In the genomic region with DNA sequence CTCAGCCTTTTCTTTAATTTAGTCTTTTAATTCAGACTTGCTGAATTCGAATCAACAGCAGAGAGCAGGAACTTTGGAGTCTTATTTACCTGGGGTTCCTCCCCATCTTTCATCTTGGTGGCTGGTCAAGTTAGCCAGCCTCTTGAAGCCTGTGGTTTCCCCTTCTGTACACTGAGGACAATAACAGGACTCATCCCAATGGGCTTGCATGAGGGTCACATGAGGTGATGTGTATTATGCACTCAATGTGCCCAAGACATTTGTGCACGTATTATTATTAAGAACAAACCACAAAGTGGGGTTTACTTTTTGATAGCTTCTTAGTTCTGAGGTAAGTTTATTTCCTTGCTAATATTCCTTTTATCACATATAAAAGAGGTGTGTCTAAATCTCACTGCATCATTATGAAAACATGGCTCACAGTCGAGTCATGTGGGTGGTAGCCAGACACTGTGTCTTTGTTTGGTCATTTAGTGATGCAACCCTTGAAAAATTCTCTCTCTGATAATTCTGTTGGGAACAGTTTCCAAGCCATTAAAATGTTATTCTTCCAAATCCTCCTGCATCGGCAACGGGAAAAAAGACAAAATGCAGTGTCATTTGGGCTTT, we compare ENCODE assay signal across 12 cellular contexts.
DNase-seq lines count a peak whose midpoint lies in the region; ATAC-seq, FAIRE-seq and TF ChIP-seq lines count a peak whose summit lies in the region.
"Had no signal": no experiment of that assay in that cellular context is flagged by ENCODE, and none has a peak within 500 bp of the region (broad histone marks: within the 10 kb centered on the region; RNA-seq: fewer than 3 reads in every experiment).

No MANE protein-coding gene starts in this region.

- no peaks in the 10 kb centered on the region for H3K79me2 ChIP-seq in astrocyte (ENCODE audit: insufficient read depth, low read length)

- H3K27me3 ChIP-seq in astrocyte (ENCODE audit: insufficient read depth, low read length) (no peaks in the 10 kb centered on the region), gastroesophageal sphincter (peaks cover 11% of the 10 kb centered on the region)

- WGBS in gastroesophageal sphincter (ENCODE audit: low coverage in 1 of 2), 2 donors: 36 to 53% methylated on average over 4 to 5 of the region's 5 CpGs

- peak; percentile 46 for DNase-seq in GM04504 (ENCODE audit: low read depth)
- DNase-seq in astrocyte (ENCODE audit: low read depth): peak; percentile 91
- no peak for DNase-seq in sciatic nerve (ENCODE audit: low spot score)
- no peak for DNase-seq in NCI-H2196 (lab: John Stamatoyannopoulos, UW; ENCODE audit: unreplicated experiment)
- DNase-seq in NCI-H345 (lab: John Stamatoyannopoulos, UW): no peak
- DNase-seq in SK-N-DZ (ENCODE audit: low spot score): no peak
- no peak for DNase-seq in middle frontal gyrus (ENCODE audit: extremely low spot score, low spot score)
- DNase-seq: activated naive CD4-positive, alpha-beta T cell; NCI-H524; posterior cingulate gyrus had no signal

- no peaks in the 10 kb centered on the region for H3K36me3 Mint-ChIP-seq in astrocyte (ENCODE audit: low read depth, unreplicated experiment)

- peak overlapping the region; percentile 75 for H3K4me2 ChIP-seq in astrocyte (ENCODE audit: low read length)

- H3K4me1 ChIP-seq in astrocyte (ENCODE audit: insufficient read depth, low read length) (peaks cover 17% of the 10 kb centered on the region), gastroesophageal sphincter (no peaks in the 10 kb centered on the region)

- no peak overlapping the region for H3K4me3 Mint-ChIP-seq in astrocyte (ENCODE audit: unreplicated experiment)

- TF ChIP-seq CTCF in astrocyte (IDR thresholded peaks at IDR 0.05; ENCODE audit: insufficient read depth, low read depth, low read length): no peak
- TF ChIP-seq CTCF in gastroesophageal sphincter (IDR thresholded peaks at IDR 0.05): no peak

- peak; percentile 75 for ATAC-seq in gastroesophageal sphincter
- ATAC-seq in sciatic nerve: peak; percentile 96

- H3K27ac Mint-ChIP-seq in astrocyte (ENCODE audit: unreplicated experiment): peak overlapping the region; percentile 91

- TF ChIP-seq EP300 in gastroesophageal sphincter (IDR thresholded peaks at IDR 0.05): no peak

- H2AFZ ChIP-seq in astrocyte (ENCODE audit: low read depth, low read length): peak overlapping the region; percentile 1

- peak overlapping the region; percentile 75 for H3K9ac ChIP-seq in astrocyte (ENCODE audit: low read length)

- peaks cover 5% of the 10 kb centered on the region for H3K27me3 Mint-ChIP-seq in astrocyte (ENCODE audit: low read depth, unreplicated experiment)

- peaks cover 11% of the 10 kb centered on the region for H3K4me1 Mint-ChIP-seq in astrocyte (ENCODE audit: low read depth, unreplicated experiment)

- H4K20me1 ChIP-seq in astrocyte (ENCODE audit: insufficient read depth, low read length): no peaks in the 10 kb centered on the region

- H3K27ac ChIP-seq in astrocyte (ENCODE audit: low read depth, low read length) (peak overlapping the region; percentile 93), gastroesophageal sphincter (no peak overlapping the region)

- intact Hi-C loops in sciatic nerve (cut with DNase I): no loop called here

- H3K36me3 ChIP-seq in astrocyte (ENCODE audit: insufficient read depth, low read length): no peaks in the 10 kb centered on the region
- H3K36me3 ChIP-seq in gastroesophageal sphincter: no peaks in the 10 kb centered on the region

- no peaks in the 10 kb centered on the region for H3K9me3 Mint-ChIP-seq in astrocyte (ENCODE audit: unreplicated experiment)

- peak; percentile 86 for FAIRE-seq in astrocyte (lab: Jason Lieb, UNC)
- FAIRE-seq: G401.6 had no signal

- H3K9me3 ChIP-seq in astrocyte (ENCODE audit: insufficient read depth, low read depth, low read length) (no peaks in the 10 kb centered on the region), gastroesophageal sphincter (no peaks in the 10 kb centered on the region)

- TF ChIP-seq POLR2A in gastroesophageal sphincter (IDR thresholded peaks at IDR 0.05): no peak

- H3K4me3 ChIP-seq in astrocyte (ENCODE audit: insufficient read depth, low read depth, low read length) (no peak overlapping the region), gastroesophageal sphincter (no peak overlapping the region)

Comparison
In these comparisons a context has a peak if more than half of its experiments do, and no peak if none do; other contexts are left out.
1. DNase-seq: peak in GM04504 (single experiment) and astrocyte (single experiment); none in sciatic nerve (single experiment), NCI-H2196 (single experiment), NCI-H345 (single experiment), SK-N-DZ (single experiment) and middle frontal gyrus (single experiment).